In the genomic region with DNA sequence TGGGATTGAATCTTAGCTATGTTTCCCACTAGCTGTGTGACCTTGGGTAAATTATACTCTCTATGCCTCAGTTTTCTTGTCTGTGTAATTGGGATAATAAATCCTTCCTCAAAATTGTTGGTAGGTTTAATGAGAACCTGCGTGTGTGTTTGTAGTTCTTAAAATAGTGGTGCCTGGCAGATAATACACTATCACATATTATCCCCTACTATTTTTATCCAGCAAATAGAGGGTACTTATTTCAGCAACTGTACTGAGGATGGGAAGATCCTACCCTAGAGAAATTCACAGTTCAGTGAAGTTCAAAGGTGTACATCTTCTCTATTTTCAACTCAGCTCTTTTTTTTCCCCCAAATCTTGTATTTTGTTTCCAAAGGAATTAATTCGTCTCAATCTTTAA, we compare ENCODE assay signal across 38 cellular contexts.
"Had no signal": no experiment of that assay in that cellular context is flagged by ENCODE, and none has a peak within 500 bp of the region (broad histone marks: within the 10 kb centered on the region; RNA-seq: fewer than 3 reads in every experiment).

No MANE protein-coding gene starts in this region.

- H3K4me3 ChIP-seq: adrenal gland, body of pancreas, breast epithelium had no signal

- H3K4me1 Mint-ChIP-seq: activated B cell treated with CpG ODN at 0.5 μM for 24 hours; activated naive CD8-positive, alpha-beta T cell treated with anti-CD3 and anti-CD28 coated beads for 36 hours had no signal

- DNase-seq: activated B cell treated with CpG ODN at 0.5 μM for 24 hours; activated CD4-positive, alpha-beta memory T cell treated with anti-CD3 and anti-CD28 coated beads for 36 hours; activated CD4-positive, alpha-beta T cell treated with anti-CD3 and anti-CD28 coated beads for 4 hours; activated CD4-positive, alpha-beta T cell treated with anti-CD3 and anti-CD28 coated beads, Interleukin-2, amount 10 ng/mL, durations not matched to agents 24 days and 14 days; activated CD4-positive, alpha-beta T cell treated with anti-CD3 and anti-CD28 coated beads, Interleukin-2, amount 50 U/mL, for 1 hour; activated CD4-positive, alpha-beta T cell treated with anti-CD3 and anti-CD28 coated beads, Interleukin-2, amount 50 U/mL, for 4 hours; activated CD4-positive, CD25-positive, alpha-beta regulatory T cell treated with anti-CD3 and anti-CD28 coated beads, Interleukin-2, amount 50 U/mL, for 72 hours; activated CD8-positive, alpha-beta memory T cell treated with anti-CD3 and anti-CD28 coated beads, Interleukin-2, amount 50 U/mL, for 4 hours; activated CD8-positive, alpha-beta T cell treated with anti-CD3 and anti-CD28 coated beads for 36 hours; activated effector memory CD4-positive, alpha-beta T cell treated with anti-CD3 and anti-CD28 coated beads, Interleukin-2, amount 50 U/mL, for 16 hours; activated gamma-delta T cell treated with Interleukin-2 at 50 U/mL for 16 hours; activated naive CD4-positive, alpha-beta T cell; activated naive CD4-positive, alpha-beta T cell treated with anti-CD3 and anti-CD28 coated beads for 36 hours; activated naive CD4-positive, alpha-beta T cell treated with anti-CD3 and anti-CD28 coated beads, Interleukin-2, amount 50 U/mL, for 16 hours; activated naive CD8-positive, alpha-beta T cell treated with anti-CD3 and anti-CD28 coated beads for 36 hours; activated T-cell treated with anti-CD3 and anti-CD28 coated beads for 4 hours; activated T-cell treated with anti-CD3 and anti-CD28 coated beads, Interleukin-2, amount 50 U/mL, for 1 hour; activated T-cell treated with anti-CD3 and anti-CD28 coated beads, Interleukin-2, amount 50 U/mL, for 4 hours; activated T-cell treated with anti-CD3 and anti-CD28 coated beads, Interleukin-2, amount 50 U/mL, for 72 hours; adrenal gland; amniotic stem cell; aorta; body of pancreas; brain microvascular endothelial cell; central memory CD4-positive, alpha-beta T cell; cerebellar nuclear complex; T-helper 1 cell; T-helper 2 cell; T-helper 9 cell had no signal

- H3K9me3 Mint-ChIP-seq: activated B cell treated with CpG ODN at 0.5 μM for 24 hours; activated CD4-positive, alpha-beta memory T cell treated with anti-CD3 and anti-CD28 coated beads for 36 hours; activated CD4-positive, alpha-beta T cell treated with anti-CD3 and anti-CD28 coated beads, Interleukin-2, amount 10 ng/mL, durations not matched to agents 24 days and 14 days; activated CD8-positive, alpha-beta T cell treated with anti-CD3 and anti-CD28 coated beads for 36 hours; activated naive CD4-positive, alpha-beta T cell treated with anti-CD3 and anti-CD28 coated beads for 36 hours; activated naive CD4-positive, alpha-beta T cell treated with anti-CD3 and anti-CD28 coated beads, Interleukin-2, amount 50 U/mL, for 72 hours; activated naive CD8-positive, alpha-beta T cell treated with anti-CD3 and anti-CD28 coated beads for 36 hours; activated T-cell treated with anti-CD3 and anti-CD28 coated beads, Interleukin-2, amount 50 U/mL, for 4 hours; activated T-cell treated with anti-CD3 and anti-CD28 coated beads, Interleukin-2, amount 50 U/mL, for 72 hours; activated T-helper 1 cell treated with anti-CD3 and anti-CD28 coated beads, Interleukin-12 subunit alpha, Interleukin-12 subunit beta, Interleukin-2, Interleukin-4 antibody, amounts not matched to agents 30 ng/mL and 10 ng/mL and 1 ng/mL, durations not matched to agents 14 hours and 24 hours and 36 hours; activated T-helper 17 cell treated with anti-CD3 and anti-CD28 coated beads, Interleukin-2, amount 50 U/mL, for 72 hours; T-helper 1 cell treated with Interleukin-12 subunit alpha and Interleukin-12 subunit beta and Interleukin-4 antibody, amounts not matched to agents 30 μg/mL and 1 μg/mL, for 36 hours; T-helper 2 cell treated with Interferon-gamma antibody and Interleukin-4, amounts not matched to agents 5 μg/mL and 100 μg/mL, for 36 hours had no signal

- ATAC-seq: activated CD8-positive, alpha-beta T cell treated with anti-CD3 and anti-CD28 coated beads for 36 hours; activated naive CD4-positive, alpha-beta T cell treated with anti-CD3 and anti-CD28 coated beads, Interleukin-2, amount 50 U/mL, for 72 hours; activated T-cell treated with anti-CD3 and anti-CD28 coated beads, Interleukin-2, amount 50 U/mL, for 4 hours; activated T-cell treated with anti-CD3 and anti-CD28 coated beads, Interleukin-2, amount 50 U/mL, for 72 hours; activated T-helper 17 cell treated with anti-CD3 and anti-CD28 coated beads, Interleukin-2, amount 50 U/mL, for 72 hours; body of pancreas had no signal

- H3K9me3 ChIP-seq: adrenal gland, body of pancreas, breast epithelium had no signal

- H3K4me3 Mint-ChIP-seq: activated B cell treated with CpG ODN at 0.5 μM for 24 hours; activated CD4-positive, alpha-beta memory T cell treated with anti-CD3 and anti-CD28 coated beads for 36 hours; activated CD4-positive, alpha-beta T cell treated with anti-CD3 and anti-CD28 coated beads, Interleukin-2, amount 10 ng/mL, durations not matched to agents 24 days and 14 days; activated CD8-positive, alpha-beta T cell treated with anti-CD3 and anti-CD28 coated beads for 36 hours; activated naive CD4-positive, alpha-beta T cell treated with anti-CD3 and anti-CD28 coated beads for 36 hours; activated naive CD8-positive, alpha-beta T cell treated with anti-CD3 and anti-CD28 coated beads for 36 hours; activated T-cell treated with anti-CD3 and anti-CD28 coated beads, Interleukin-2, amount 50 U/mL, for 4 hours; activated T-cell treated with anti-CD3 and anti-CD28 coated beads, Interleukin-2, amount 50 U/mL, for 72 hours; activated T-helper 1 cell treated with anti-CD3 and anti-CD28 coated beads, Interleukin-12 subunit alpha, Interleukin-12 subunit beta, Interleukin-2, Interleukin-4 antibody, amounts not matched to agents 30 ng/mL and 10 ng/mL and 1 ng/mL, durations not matched to agents 14 hours and 24 hours and 36 hours; activated T-helper 17 cell treated with anti-CD3 and anti-CD28 coated beads, Interleukin-2, amount 50 U/mL, for 72 hours; T-helper 1 cell treated with Interleukin-12 subunit alpha and Interleukin-12 subunit beta and Interleukin-4 antibody, amounts not matched to agents 30 μg/mL and 1 μg/mL, for 36 hours; T-helper 2 cell treated with Interferon-gamma antibody and Interleukin-4, amounts not matched to agents 5 μg/mL and 100 μg/mL, for 36 hours had no signal

- FAIRE-seq: astrocyte, TTC549 had no signal

- H3K4me1 ChIP-seq: adrenal gland, body of pancreas, breast epithelium had no signal

- H3K27ac ChIP-seq: adrenal gland, body of pancreas, brain microvascular endothelial cell, breast epithelium, VCaP had no signal

- H3K36me3 ChIP-seq: adrenal gland, brain microvascular endothelial cell, breast epithelium had no signal

- H3K27ac Mint-ChIP-seq: activated B cell treated with CpG ODN at 0.5 μM for 24 hours; activated CD4-positive, alpha-beta memory T cell treated with anti-CD3 and anti-CD28 coated beads for 36 hours; activated CD4-positive, alpha-beta T cell treated with anti-CD3 and anti-CD28 coated beads, Interleukin-2, amount 10 ng/mL, durations not matched to agents 24 days and 14 days; activated CD8-positive, alpha-beta T cell treated with anti-CD3 and anti-CD28 coated beads for 36 hours; activated naive CD4-positive, alpha-beta T cell treated with anti-CD3 and anti-CD28 coated beads for 36 hours; activated naive CD4-positive, alpha-beta T cell treated with anti-CD3 and anti-CD28 coated beads, Interleukin-2, amount 50 U/mL, for 72 hours; activated naive CD8-positive, alpha-beta T cell treated with anti-CD3 and anti-CD28 coated beads for 36 hours; activated T-cell treated with anti-CD3 and anti-CD28 coated beads, Interleukin-2, amount 50 U/mL, for 72 hours; activated T-helper 1 cell treated with anti-CD3 and anti-CD28 coated beads, Interleukin-12 subunit alpha, Interleukin-12 subunit beta, Interleukin-2, Interleukin-4 antibody, amounts not matched to agents 30 ng/mL and 10 ng/mL and 1 ng/mL, durations not matched to agents 14 hours and 24 hours and 36 hours; activated T-helper 17 cell treated with anti-CD3 and anti-CD28 coated beads, Interleukin-2, amount 50 U/mL, for 72 hours; T-helper 1 cell treated with Interleukin-12 subunit alpha and Interleukin-12 subunit beta and Interleukin-4 antibody, amounts not matched to agents 30 μg/mL and 1 μg/mL, for 36 hours; T-helper 2 cell treated with Interferon-gamma antibody and Interleukin-4, amounts not matched to agents 5 μg/mL and 100 μg/mL, for 36 hours had no signal

- H3K36me3 Mint-ChIP-seq: activated naive CD4-positive, alpha-beta T cell treated with anti-CD3 and anti-CD28 coated beads, Interleukin-2, amount 50 U/mL, for 72 hours had no signal

- H3K27me3 ChIP-seq: adrenal gland, body of pancreas, brain microvascular endothelial cell, breast epithelium had no signal

- H3K27me3 Mint-ChIP-seq: activated B cell treated with CpG ODN at 0.5 μM for 24 hours; activated CD4-positive, alpha-beta memory T cell treated with anti-CD3 and anti-CD28 coated beads for 36 hours; activated CD4-positive, alpha-beta T cell treated with anti-CD3 and anti-CD28 coated beads, Interleukin-2, amount 10 ng/mL, durations not matched to agents 24 days and 14 days; activated CD8-positive, alpha-beta T cell treated with anti-CD3 and anti-CD28 coated beads for 36 hours; activated naive CD8-positive, alpha-beta T cell treated with anti-CD3 and anti-CD28 coated beads for 36 hours; activated T-helper 17 cell treated with anti-CD3 and anti-CD28 coated beads, Interleukin-2, amount 50 U/mL, for 72 hours had no signal
